19 cellular contexts compared by ENCODE assay signal in the genomic region with DNA sequence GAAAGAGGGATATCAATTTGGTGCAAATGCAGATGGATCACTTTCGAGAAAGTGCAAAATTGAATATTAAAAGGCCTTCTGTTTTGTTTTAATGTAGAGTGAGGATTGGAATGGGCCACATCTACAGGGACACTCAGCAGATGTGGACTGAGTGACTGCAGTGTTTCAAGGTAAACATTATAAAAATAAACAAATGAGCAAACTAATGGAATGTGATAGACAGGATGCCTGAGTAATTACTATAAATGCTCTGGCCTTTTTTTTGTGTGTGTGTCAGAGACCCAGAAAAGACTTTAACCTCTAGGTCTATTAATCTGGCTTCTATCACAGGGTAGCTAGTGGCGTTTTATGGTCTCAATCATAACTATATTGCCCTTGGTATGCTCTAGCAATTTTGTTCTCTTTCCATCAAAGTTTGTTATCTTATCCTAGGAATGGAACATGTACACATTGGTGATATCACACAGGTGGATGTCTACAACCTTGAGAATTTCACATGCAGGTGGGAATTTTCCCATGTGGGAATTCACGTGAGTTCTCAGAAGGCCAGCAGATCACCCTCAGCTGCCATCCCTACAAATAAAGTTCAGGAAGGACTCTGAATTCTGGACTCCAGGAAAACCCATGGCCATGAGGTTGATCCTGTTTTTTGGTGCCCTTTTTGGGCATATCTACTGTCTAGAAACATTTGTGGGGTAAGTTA. TPM values are rescaled to one million over a fixed set of nuclear protein-coding genes. Genes with fewer than 3 reads are reported as not detected.
"Had no signal": no experiment of that assay in that cellular context is flagged by ENCODE, and none has a peak within 500 bp of the region (broad histone marks: within the 10 kb centered on the region; RNA-seq: fewer than 3 reads in every experiment).

TSS of gene CPA2 (plus strand) at position 606 of the 703 bp plus-strand sequence. CDS start at position 625, 19 bp downstream.

- DNase-seq: activated CD4-positive, alpha-beta T cell treated with anti-CD3 and anti-CD28 coated beads for 4 hours; activated CD8-positive, alpha-beta T cell treated with anti-CD3 and anti-CD28 coated beads for 36 hours; activated effector memory CD4-positive, alpha-beta T cell treated with Interleukin-2 at 50 U/mL for 16 hours; activated T-cell treated with anti-CD3 and anti-CD28 coated beads, Interleukin-2, amount 50 U/mL, for 4 hours; amniotic stem cell; central memory CD4-positive, alpha-beta T cell; colonic mucosa; naive thymus-derived CD4-positive, alpha-beta T cell; T-helper 2 cell; testis had no signal

- ATAC-seq: activated CD8-positive, alpha-beta T cell treated with anti-CD3 and anti-CD28 coated beads for 36 hours; activated naive CD4-positive, alpha-beta T cell treated with anti-CD3 and anti-CD28 coated beads, Interleukin-2, amount 50 U/mL, for 72 hours; activated T-cell treated with anti-CD3 and anti-CD28 coated beads, Interleukin-2, amount 50 U/mL, for 4 hours; esophagus mucosa; left lobe of liver; naive thymus-derived CD4-positive, alpha-beta T cell; WTC11 had no signal

- H3K9me3 ChIP-seq: colonic mucosa, right atrium auricular region, testis had no signal

- H3K9me3 Mint-ChIP-seq: activated CD8-positive, alpha-beta T cell treated with anti-CD3 and anti-CD28 coated beads for 36 hours; activated naive CD4-positive, alpha-beta T cell treated with anti-CD3 and anti-CD28 coated beads, Interleukin-2, amount 50 U/mL, for 72 hours; activated T-cell treated with anti-CD3 and anti-CD28 coated beads, Interleukin-2, amount 50 U/mL, for 4 hours; stimulated activated naive CD8-positive, alpha-beta T cell treated with anti-CD3 and anti-CD28 coated beads, Interleukin-15, Interleukin-2, amounts not matched to agents 100 ng/mL and 50 ng/mL, for 24 hours had no signal

- H3K27me3 Mint-ChIP-seq: activated CD8-positive, alpha-beta T cell treated with anti-CD3 and anti-CD28 coated beads for 36 hours; stimulated activated naive CD8-positive, alpha-beta T cell treated with anti-CD3 and anti-CD28 coated beads, Interleukin-15, Interleukin-2, amounts not matched to agents 100 ng/mL and 50 ng/mL, for 24 hours had no signal

- H3K27ac Mint-ChIP-seq: activated CD8-positive, alpha-beta T cell treated with anti-CD3 and anti-CD28 coated beads for 36 hours; activated naive CD4-positive, alpha-beta T cell treated with anti-CD3 and anti-CD28 coated beads, Interleukin-2, amount 50 U/mL, for 72 hours; naive thymus-derived CD4-positive, alpha-beta T cell; stimulated activated naive CD8-positive, alpha-beta T cell treated with anti-CD3 and anti-CD28 coated beads, Interleukin-15, Interleukin-2, amounts not matched to agents 100 ng/mL and 50 ng/mL, for 24 hours; WTC11 had no signal

- H3K4me1 ChIP-seq: colonic mucosa, right atrium auricular region, testis had no signal

- H3K4me3 Mint-ChIP-seq: activated CD8-positive, alpha-beta T cell treated with anti-CD3 and anti-CD28 coated beads for 36 hours; activated T-cell treated with anti-CD3 and anti-CD28 coated beads, Interleukin-2, amount 50 U/mL, for 4 hours; naive thymus-derived CD4-positive, alpha-beta T cell; stimulated activated naive CD8-positive, alpha-beta T cell treated with anti-CD3 and anti-CD28 coated beads, Interleukin-15, Interleukin-2, amounts not matched to agents 100 ng/mL and 50 ng/mL, for 24 hours; WTC11 had no signal

- H3K27ac ChIP-seq: colonic mucosa, right atrium auricular region, testis had no signal

- H3K36me3 ChIP-seq: colonic mucosa, right atrium auricular region had no signal

- H3K27me3 ChIP-seq: colonic mucosa, right atrium auricular region, testis had no signal

- H3K4me3 ChIP-seq: colonic mucosa, right atrium auricular region, testis had no signal

RNA-seq across cellular contexts. Expression of gene CPA2, which starts in this region (rescaled TPM):
- total RNA-seq: activated CD8-positive, alpha-beta T cell treated with anti-CD3 and anti-CD28 coated beads for 36 hours; esophagus mucosa; lung microvascular endothelial cell; mononuclear cell; naive thymus-derived CD4-positive, alpha-beta T cell; right atrium auricular region; ureter had no signal
- polyA plus RNA-seq: naive thymus-derived CD4-positive, alpha-beta T cell had no signal
